ENCODE assay signal across 7 cellular contexts in the genomic region with DNA sequence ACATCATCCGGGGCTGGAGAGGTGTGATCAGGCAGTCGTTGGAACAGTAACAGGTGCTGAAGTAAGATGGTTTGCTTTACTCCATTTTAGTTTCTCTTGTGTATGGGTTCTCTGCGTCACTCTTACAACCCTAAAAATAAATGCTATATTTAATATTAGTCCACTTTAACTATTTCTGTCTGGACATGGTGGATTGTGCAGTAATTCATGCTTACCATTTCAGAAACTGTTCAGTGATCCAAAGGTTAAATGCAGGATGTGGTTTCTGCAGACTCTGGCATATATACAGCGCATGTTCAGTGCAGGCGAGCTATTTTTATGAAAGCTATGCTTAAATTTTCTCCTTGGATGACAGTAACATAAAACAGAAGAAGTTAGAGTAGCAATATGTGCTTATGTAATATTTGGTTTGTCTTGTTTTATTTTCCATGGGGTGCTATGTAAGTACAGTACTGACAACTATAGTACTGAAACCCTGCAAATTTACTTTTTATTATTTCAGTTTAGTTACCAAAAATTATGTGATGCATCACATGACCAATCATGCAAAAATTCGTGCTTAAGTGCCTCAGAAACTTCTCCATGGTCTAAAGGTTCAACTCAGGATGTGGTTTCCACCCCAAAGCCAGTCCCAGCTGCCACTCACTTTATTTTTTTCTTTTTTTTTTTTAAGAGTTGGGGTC. TPM values are rescaled to one million over a fixed set of nuclear protein-coding genes. Genes with fewer than 3 reads are reported as not detected.
A peak's percentile ranks its signal among the peaks of the same experiment; 100 is the strongest.
DNase-seq lines count a peak whose midpoint lies in the region; ATAC-seq and TF ChIP-seq lines count a peak whose summit lies in the region.

No MANE protein-coding gene starts in this region.

- no peaks in the 10 kb centered on the region for H3K9me2 ChIP-seq in OCI-LY1 (ENCODE audit: low read depth, low read length)

- no peaks in the 10 kb centered on the region for H4K20me1 ChIP-seq in OCI-LY1 (ENCODE audit: insufficient read depth, low read length)

- peaks cover 11% of the 10 kb centered on the region; the same call in 1 of the 2 replicates for H3F3A ChIP-seq in OCI-LY1 (ENCODE audit: insufficient read depth, low read length)

- H3K27me3 ChIP-seq in OCI-LY1 (ENCODE audit: insufficient read depth, low read length) (no peaks in the 10 kb centered on the region), right lobe of liver (no peaks in the 10 kb centered on the region)

- intact Hi-C loops in right lobe of liver (cut with DNase I) = no loop called here

- peak overlapping the region; percentile 62 for H3K9ac ChIP-seq in OCI-LY1 (ENCODE audit: low read length)

- H2AFZ ChIP-seq in OCI-LY1 (ENCODE audit: low read length) = no peak overlapping the region

- no peaks in the 10 kb centered on the region for H3K79me2 ChIP-seq in OCI-LY1 (ENCODE audit: insufficient read depth, low read length)

- H3K4me3 ChIP-seq in OCI-LY1 (ENCODE audit: low read depth, low read length, poor library complexity, severe bottlenecking) (peak overlapping the region; percentile 3), right lobe of liver (no peak overlapping the region)

- TF ChIP-seq CTCF in OCI-LY1 (IDR thresholded peaks at IDR 0.05; ENCODE audit: low read length) (no peak), right lobe of liver (IDR thresholded peaks at IDR 0.05) (no peak)

- H3K4me1 ChIP-seq in OCI-LY1 (ENCODE audit: insufficient read depth, low read length, severe bottlenecking) (peaks cover 63% of the 10 kb centered on the region), right lobe of liver (peaks cover 0 to 4% (median 1%) of the 10 kb centered on the region in 4 donors)

- ATAC-seq in GM18907 (IDR thresholded peaks at IDR 0.05; ENCODE audit: unreplicated experiment) (peak; percentile 80), HG02840 (IDR thresholded peaks at IDR 0.05; ENCODE audit: low FRiP score, unreplicated experiment) (peak; percentile 66), right lobe of liver (no peak)

- H3K27ac ChIP-seq in OCI-LY1 (ENCODE audit: low read depth, low read length, poor library complexity, severe bottlenecking) (peak overlapping the region; percentile 99), right lobe of liver (no peak overlapping the region)

- 0 out of 2 replicates have a peak, but pooled peaks cover 5% of the 10 kb centered on the region for H3K36me3 ChIP-seq in OCI-LY1 (ENCODE audit: insufficient read depth, low read length)
- H3K36me3 ChIP-seq in right lobe of liver = no peaks in the 10 kb centered on the region

- H3K9me3 ChIP-seq in OCI-LY1 (ENCODE audit: low read length) (peaks cover 4% of the 10 kb centered on the region), right lobe of liver (no peaks in the 10 kb centered on the region)

- DNase-seq in iris pigment epithelial cell (ENCODE audit: low read depth) (peak; percentile 73), right lobe of liver (no peak), NCI-H82 (lab: John Stamatoyannopoulos, UW) (no peak), HPDE6-E6E7 (ENCODE audit: extremely low spot score) (no peak)

- no peak for TF ChIP-seq POLR2A in right lobe of liver (IDR thresholded peaks at IDR 0.05)

- peak overlapping the region; percentile 43 for H3K4me2 ChIP-seq in OCI-LY1 (ENCODE audit: low read length)

- 51% methylated on average over 6 of the region's 6 CpGs for WGBS in right lobe of liver (ENCODE audit: insufficient coverage, low coverage, low lambda C conversion rate, missing lambda C conversion rate)

RNA-seq across cellular contexts. Expression of a gene that starts 46.6 kb away (rescaled TPM):
- total RNA-seq in right lobe of liver = 1 to 10 TPM in 2 of 6 experiments, under 1 TPM in 4; 0.05 to 1.9 (median 0.81) TPM

Comparison
In these comparisons a context has a peak if more than half of its experiments do, and no peak if none do; other contexts are left out.
1. ATAC-seq: peak in GM18907 (single experiment) and HG02840 (single experiment); none in right lobe of liver (0 of 4).